8 cellular contexts compared by ENCODE assay signal in genomic region chr10:97713351-97713827, GRCh38. TPM values are rescaled to one million over a fixed set of nuclear protein-coding genes. Genes with fewer than 3 reads are reported as not detected.
DNase-seq lines count a peak whose midpoint lies in the region; ATAC-seq and TF ChIP-seq lines count a peak whose summit lies in the region.

MARVELD1 (plus strand) TSS chr10:97713730; CDS start chr10:97713877, 147 bp downstream.

- DNase-seq in Caki2 (ENCODE audit: low read depth) (peak; percentile 80), HFF-Myc (ENCODE audit: extremely low read depth, low read depth) (no peak), Peyer's patch (peak in 2 of 3 donors; percentile 69 to 70), choroid plexus epithelial cell (ENCODE audit: low read depth) (peak; percentile 80), DMS153 (lab: John Stamatoyannopoulos, UW) (no peak)
- DNase-seq in stimulated activated naive CD8-positive, alpha-beta T cell treated with anti-CD3 and anti-CD28 coated beads, Interleukin-15, Interleukin-2, amounts not matched to agents 100 U/mL and 50 U/mL, for 24 hours = peak; percentile 28

- no peaks in the 10 kb centered on the region for H3K36me3 ChIP-seq in Peyer's patch

- ATAC-seq in stimulated activated naive CD8-positive, alpha-beta T cell treated with anti-CD3 and anti-CD28 coated beads, Interleukin-15, Interleukin-2, amounts not matched to agents 100 U/mL and 50 U/mL, for 24 hours = peak; percentile 10
- no peak for ATAC-seq in GM18520 (IDR thresholded peaks at IDR 0.05; ENCODE audit: unreplicated experiment)

- no peak for TF ChIP-seq POLR2A in Peyer's patch (IDR thresholded peaks at IDR 0.05)

- in situ Hi-C loops in Caki2 (cut with HindIII; ENCODE audit: low pct_unique_long_range_greater_than_20kb, low sequenced_read_pairs) = no loop called here

- H3K27me3 ChIP-seq in Peyer's patch = no peaks in the 10 kb centered on the region
- no peaks in the 10 kb centered on the region for H3K27me3 ChIP-seq in layer of hippocampus (ENCODE audit: control insufficient read depth, insufficient read depth, low read length)

- H3K9me3 ChIP-seq in Peyer's patch = no peaks in the 10 kb centered on the region

- H3K27ac ChIP-seq in Peyer's patch = peak within 1 kb of the TSS; percentile 76 to 92 (median 80)
- H3K27ac ChIP-seq in layer of hippocampus (ENCODE audit: low read depth, low read length) = peak within 1 kb of the TSS; percentile 86

- TF ChIP-seq CTCF in HFF-Myc (IDR thresholded peaks at IDR 0.05; ENCODE audit: low read depth, low read length, missing control alignments) (no peak), Peyer's patch (IDR thresholded peaks at IDR 0.05) (no peak), choroid plexus epithelial cell (conservative IDR thresholded peaks at IDR 0.05; ENCODE audit: low read depth, low read length) (no peak)

- H3K4me1 ChIP-seq in Peyer's patch = peaks cover 0 to 24% (median 10%) of the 10 kb centered on the region in 4 donors

- H3K4me3 ChIP-seq in HFF-Myc (replicated peaks; ENCODE audit: low read depth, low read length) = peak within 1 kb of the TSS; percentile 79
- peak within 1 kb of the TSS; percentile 56 to 75 (median 63) for H3K4me3 ChIP-seq in Peyer's patch
- H3K4me3 ChIP-seq in choroid plexus epithelial cell (ENCODE audit: low read depth, low read length) = peak within 1 kb of the TSS; percentile 86

RNA-seq across cellular contexts. Expression of gene MARVELD1, which starts in this region (rescaled TPM):
- total RNA-seq in Caki2 (2014; rRNA removed; shearing (Covaris generic); ENCODE audit: low replicate concordance) = 58.1 and 60.8 TPM in 2 replicates
- total RNA-seq in Peyer's patch = 10 to 100 TPM in 1 of 4 donors, 1 to 10 TPM in 3; 3.5 to 10.3 (median 7.1) TPM

Comparison
In these comparisons a context has a peak if more than half of its experiments do, and no peak if none do; other contexts are left out.
1. DNase-seq: peak in Caki2 (single experiment), Peyer's patch (2 of 3), choroid plexus epithelial cell (single experiment) and stimulated activated naive CD8-positive, alpha-beta T cell treated with anti-CD3 and anti-CD28 coated beads, Interleukin-15, Interleukin-2, amounts not matched to agents 100 U/mL and 50 U/mL, for 24 hours (single experiment); none in HFF-Myc (single experiment) and DMS153 (single experiment).
2. Peak in every context shown above with its lines, with median percentiles within 50 percentile points of each other: H3K4me3 ChIP-seq.